19 cellular contexts compared by ENCODE assay signal in the genomic region with DNA sequence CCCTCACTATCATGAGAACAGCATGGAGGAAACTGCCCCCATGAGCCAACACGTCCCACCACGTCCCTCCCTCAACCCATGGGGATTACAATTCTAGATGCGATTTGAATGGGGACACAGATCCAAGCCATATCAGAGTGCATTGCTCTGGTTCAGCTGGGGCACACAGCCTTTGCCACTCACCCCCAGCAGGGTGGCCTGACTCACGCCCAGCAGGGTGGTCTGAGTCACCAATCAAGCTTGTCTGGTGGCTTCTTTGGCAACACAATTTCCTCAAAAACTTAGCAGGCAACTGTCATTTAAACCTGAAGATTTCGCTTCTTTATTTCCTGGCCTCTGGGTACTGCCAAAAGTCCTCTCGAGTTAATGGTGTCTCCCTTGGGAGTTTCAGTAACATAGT. TPM values are rescaled to one million over a fixed set of nuclear protein-coding genes. Genes with fewer than 3 reads are reported as not detected.
DNase-seq lines count a peak whose midpoint lies in the region; ATAC-seq and TF ChIP-seq lines count a peak whose summit lies in the region.
"Had no signal": no experiment of that assay in that cellular context is flagged by ENCODE, and none has a peak within 500 bp of the region (broad histone marks: within the 10 kb centered on the region; RNA-seq: fewer than 3 reads in every experiment).

No MANE protein-coding gene starts in this region.

- ATAC-seq in GM19395 (IDR thresholded peaks at IDR 0.05; ENCODE audit: unreplicated experiment) = no peak

- no peaks in the 10 kb centered on the region for H3K27me3 Mint-ChIP-seq in nephron progenitor cell (ENCODE audit: low read depth, poor library complexity)

- in situ Hi-C loops in ACHN (cut with HindIII; ENCODE audit: low pct_ligation_motif_present, low pct_unique_long_range_greater_than_20kb, low sequenced_read_pairs) (no loop called here), G401 (cut with HindIII; ENCODE audit: low sequenced_read_pairs) (no loop called here)

- H3K36me3 Mint-ChIP-seq in nephron progenitor cell (ENCODE audit: low read depth) = no peaks in the 10 kb centered on the region

- H3K4me3 Mint-ChIP-seq in nephron progenitor cell = no peak overlapping the region

- H3K4me1 Mint-ChIP-seq in nephron progenitor cell = peaks cover 27% of the 10 kb centered on the region

- DNase-seq in ACHN = peak; percentile 55
- peak; percentile 89 for DNase-seq in HT1080 (ENCODE audit: low read depth)
- peak; percentile 82 for DNase-seq in RPMI7951 (ENCODE audit: low read depth)
- peak; percentile 58 for DNase-seq in iPS-NIHi7 (ENCODE audit: extremely low spot score)
- no peak for DNase-seq in nephron progenitor cell
- DNase-seq in G401 (ENCODE audit: low spot score) = no peak
- DNase-seq in pons (ENCODE audit: low spot score) = no peak
- DNase-seq: activated gamma-delta T cell; BE2C; DMS79 treated with DMSO at 0.1 percent for 48 hours; foreskin melanocyte; islet precursor cell; NCI-H1417 treated with DMSO at 0.1 percent for 48 hours; NCI-H446 treated with DMSO at 0.1 percent for 48 hours; retina; SHP77 treated with DMSO at 0.1 percent for 48 hours; stimulated activated CD4-positive, alpha-beta T cell treated with anti-CD3 and anti-CD28 coated beads, Interleukin-2, amount 100 ng/mL, for 48 hours; upper lobe of left lung had no signal

- peaks cover 8% of the 10 kb centered on the region for H3K9me3 Mint-ChIP-seq in nephron progenitor cell

- TF ChIP-seq CTCF in nephron progenitor cell (IDR thresholded peaks at IDR 0.05) = no peak

- no peak overlapping the region for H3K27ac Mint-ChIP-seq in nephron progenitor cell

RNA-seq across cellular contexts. Expression of a gene that starts 16.2 kb away (rescaled TPM):
- total RNA-seq in HT1080 (2014; rRNA removed; shearing (Covaris generic)) = 1.8 and 2.7 TPM in 2 replicates
- 2.9 and 5.3 TPM in 2 replicates for polyA plus RNA-seq in HT1080 (2015; cell fraction: cytosol; rRNA removed)
- polyA plus RNA-seq in HT1080 (2015; cell fraction: nucleus; rRNA removed) = 4.6 and 5.8 TPM in 2 replicates
- total RNA-seq in RPMI7951 (2014; rRNA removed; shearing (Covaris generic)) = 12.0 and 14.3 TPM in 2 replicates
- total RNA-seq in G401 (2014; rRNA removed; shearing (Covaris generic)) = 0.55 and 0.95 TPM in 2 replicates

Comparison
In these comparisons a context has a peak if more than half of its experiments do, and no peak if none do; other contexts are left out.
1. DNase-seq: peak in ACHN (single experiment), HT1080 (single experiment), RPMI7951 (single experiment) and iPS-NIHi7 (single experiment); none in nephron progenitor cell (single experiment), G401 (single experiment) and pons (single experiment).